ENCODE assay signal across 1 cellular context in the genomic region with DNA sequence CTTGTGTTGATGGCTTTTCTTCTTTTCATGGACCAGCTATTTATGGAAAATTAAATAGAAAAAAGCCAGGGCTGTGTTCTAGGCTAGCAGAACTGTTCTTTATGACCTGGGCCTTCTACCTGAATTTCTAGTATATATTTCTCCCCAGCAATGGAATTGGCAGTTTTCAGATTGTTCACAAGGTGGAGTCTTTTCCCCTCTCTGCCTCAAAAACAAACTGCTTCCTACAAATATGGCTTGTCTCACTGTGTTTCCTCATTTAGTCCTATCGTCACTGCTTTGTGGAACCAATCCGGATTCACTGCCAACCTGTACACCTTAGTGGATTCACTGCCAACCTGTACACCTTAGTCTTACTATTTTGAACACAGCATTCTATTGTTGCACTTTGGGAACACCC.
TF ChIP-seq lines count a peak whose summit lies in the region.

No MANE protein-coding gene starts in this region.

TF ChIP-seq in H1, 55 proteins besides CTCF, POLR2A, EP300 and RAD21:
- TF ChIP-seq PHF8 (conservative IDR thresholded peaks at IDR 0.05; ENCODE audit: low read depth, low read length) = no peak
- peak; percentile 87 for TF ChIP-seq YY1 (IDR thresholded peaks at IDR 0.05; ENCODE audit: low read depth, low read length)
